Comparison of ENCODE assay signal across 8 cellular contexts in genomic region chrX:101051153-101051548, GRCh38. TPM values are rescaled to one million over a fixed set of nuclear protein-coding genes. Genes with fewer than 3 reads are reported as not detected.
DNase-seq lines count a peak whose midpoint lies in the region; ATAC-seq, FAIRE-seq and TF ChIP-seq lines count a peak whose summit lies in the region.

No MANE protein-coding gene starts in this region.

- TF ChIP-seq POLR2A in A549 (IDR thresholded peaks at IDR 0.05; ENCODE audit: low read length) (no peak; the same call in 1 of the 2 replicates), GM18505 (IDR thresholded peaks at IDR 0.05; ENCODE audit: borderline replicate concordance, extremely low read depth, insufficient read depth, insufficient read length) (no peak)

- ATAC-seq in A549 (peak; percentile 7; a peak in 3 of 6 replicates), GM21360 (IDR thresholded peaks at IDR 0.05; ENCODE audit: unreplicated experiment) (peak; percentile 17), Panc1 (0 out of 2 replicates have a peak, but pooled peaks have one; percentile 0), GM18505 (IDR thresholded peaks at IDR 0.05; ENCODE audit: unreplicated experiment) (no peak)

- 4% methylated on average over 4 of the region's 5 CpGs for WGBS in A549 (ENCODE audit: missing lambda C conversion rate)

- POLR2A ChIA-PET in A549 (lab: Yijun Ruan, JAX): interaction anchor here (0.7 to 0.9 kb wide), 2 partner anchors 47 to 415 kb away, joined by 4 read pairs; partner anchors contain the start of gene CENPI
- POLR2A ChIA-PET in Panc1 (lab: Charles Lee): no interaction called here

- no peaks in the 10 kb centered on the region for H3K9me3 ChIP-seq in A549
- H3K9me3 ChIP-seq in Panc1 (ENCODE audit: control insufficient read depth, insufficient read depth, low read depth, low read length): no peaks in the 10 kb centered on the region
- no peaks in the 10 kb centered on the region for H3K9me3 ChIP-seq in skeletal muscle tissue (ENCODE audit: control insufficient read depth in 3 of 3, low read length in 3 of 3)

- no peaks in the 10 kb centered on the region for H3K4me1 ChIP-seq in A549
- peaks cover 9% of the 10 kb centered on the region; the same call in 1 of the 2 replicates for H3K4me1 ChIP-seq in Panc1 (ENCODE audit: control insufficient read depth, insufficient read depth, low read length)
- peaks cover 0 to 3% (median 0%) of the 10 kb centered on the region in 3 donors for H3K4me1 ChIP-seq in skeletal muscle tissue (ENCODE audit: control insufficient read depth in 3 of 3, insufficient read depth in 3 of 3, low read length in 3 of 3)

- peak overlapping the region; percentile 77 for H3K4me2 ChIP-seq in A549

- TF ChIP-seq CTCF in A549 (IDR thresholded peaks at IDR 0.05) (no peak), Panc1 (IDR thresholded peaks at IDR 0.05) (no peak), fibroblast of pulmonary artery (IDR thresholded peaks at IDR 0.05; ENCODE audit: low read length, missing control alignments) (no peak)

- H3K4me3 ChIP-seq in A549 (peak overlapping the region; percentile 80), Panc1 (ENCODE audit: low read depth in 2 of 2, low read length in 2 of 2) (peak overlapping the region; percentile 82 to 94), fibroblast of pulmonary artery (replicated peaks; ENCODE audit: low read depth, low read length) (peak overlapping the region; percentile 66), skeletal muscle tissue (ENCODE audit: low read length in 3 of 3) (peak overlapping the region; percentile 81 to 84 (median 82))

- TF ChIP-seq RAD21 in A549 (conservative IDR thresholded peaks at IDR 0.05 in 1 of 2, IDR thresholded peaks at IDR 0.05 in 1 of 2): no peak

- peak overlapping the region; percentile 93 to 95 for H3K27ac ChIP-seq in A549
- peak overlapping the region; percentile 97 for H3K27ac ChIP-seq in Panc1 (ENCODE audit: low read length)
- peak overlapping the region; percentile 85 for H3K27ac ChIP-seq in skeletal muscle tissue (ENCODE audit: low read depth, low read length)

- H3K27me3 ChIP-seq in Panc1 (ENCODE audit: control insufficient read depth, insufficient read depth, low read length) (no peaks in the 10 kb centered on the region), skeletal muscle tissue (ENCODE audit: control insufficient read depth in 3 of 3, insufficient read depth in 3 of 3, low read length in 3 of 3) (no peaks in the 10 kb centered on the region)

- no TSS peak for BruUV-seq in Panc1 (replicated peaks; lab: Mats Ljungman, UMichigan)

- DNase-seq in A549 (ENCODE audit: low read depth in 1 of 2, low spot score in 1 of 2) (no peak), Panc1 (ENCODE audit: low read depth, low spot score) (no peak), fibroblast of pulmonary artery (ENCODE audit: low read depth) (no peak), 8988T (no peak), NCI-H2081 treated with DMSO at 0.1 percent for 48 hours (lab: John Stamatoyannopoulos, UW) (no peak)

- intact Hi-C loops in Panc1 (cut with micrococcal nuclease; ENCODE audit: unreplicated experiment): no loop called here

- H3K36me3 ChIP-seq in Panc1 (ENCODE audit: control insufficient read depth, insufficient read depth, low read length) (no peaks in the 10 kb centered on the region), skeletal muscle tissue (ENCODE audit: control insufficient read depth in 3 of 3, insufficient read depth in 3 of 3, low read length in 3 of 3) (no peaks in the 10 kb centered on the region)

- no peak for FAIRE-seq in A549 (lab: Jason Lieb, UNC)

- no peak for TF ChIP-seq EP300 in A549 (IDR thresholded peaks at IDR 0.05)

- H3K9ac ChIP-seq in skeletal muscle tissue (ENCODE audit: low read depth in 1 of 3, low read length in 3 of 3): peak overlapping the region; percentile 78 to 90 (median 86)

- CTCF ChIA-PET in A549 (lab: Yijun Ruan, JAX) (no interaction called here), Panc1 (lab: Charles Lee) (no interaction called here)

- in situ Hi-C loops in Panc1 (cut with HindIII; ENCODE audit: low pct_unique_long_range_greater_than_20kb, low sequenced_read_pairs): no loop called here

TF ChIP-seq in A549, 52 proteins besides CTCF, POLR2A, EP300 and RAD21:
- TF ChIP-seq HMGXB4 (CRISPR knock-in tag; IDR thresholded peaks at IDR 0.05; ENCODE audit: borderline replicate concordance): no peak

RNA-seq across cellular contexts. Expression of gene TRMT2B, which starts 0.8 kb away (rescaled TPM):
- 29.1 and 30.9 TPM in 2 replicates for polyA plus RNA-seq in A549 (2011; rRNA removed)
- polyA plus RNA-seq in A549 (2012; cell fraction: cytosol; rRNA removed): 11.2 and 13.8 TPM in 2 replicates
- polyA plus RNA-seq in A549 (2012; cell fraction: nucleus; rRNA removed): 9.1 and 15.4 TPM in 2 replicates
- polyA plus RNA-seq in A549 (2017; fragmentation: RNase III; extraction: RNeasy Plus Mini Kit Qiagen cat#74134 plus additional on column Dnase treatment): 14.2 to 15.0 TPM (median 14.3 TPM) in 3 replicates
- 26.8 and 31.7 TPM in 2 replicates for polyA minus RNA-seq in A549 (2011; rRNA and poly(A)+ RNA removed)
- 39.7 TPM for total RNA-seq in Panc1 (2021; ENCODE audit: unreplicated experiment)
- polyA plus RNA-seq in Panc1 (2012; ENCODE audit: insufficient read length): 15.8 TPM
- 13.0 TPM for total RNA-seq in skeletal muscle tissue

RNA-seq across cellular contexts. Expression of gene TMEM35A, which starts 27.5 kb away (rescaled TPM):
- polyA plus RNA-seq in A549 (2011; rRNA removed): 0.05 TPM in 1 of 2 replicates, not detected in the other
- polyA plus RNA-seq in A549 (2012; cell fraction: cytosol; rRNA removed): 0.01 TPM in 1 of 2 replicates, not detected in the other
- polyA plus RNA-seq in A549 (2012; cell fraction: nucleus; rRNA removed): not detected in 2 replicates
- polyA plus RNA-seq in A549 (2017; fragmentation: RNase III; extraction: RNeasy Plus Mini Kit Qiagen cat#74134 plus additional on column Dnase treatment): not detected in 3 replicates
- not detected in 2 replicates for polyA minus RNA-seq in A549 (2011; rRNA and poly(A)+ RNA removed)
- total RNA-seq in Panc1 (2021; ENCODE audit: unreplicated experiment): not detected
- polyA plus RNA-seq in Panc1 (2012; ENCODE audit: insufficient read length): not detected
- 1.6 TPM for total RNA-seq in skeletal muscle tissue

RNA-seq across cellular contexts. Expression of gene CENPI, which starts 46.9 kb away (rescaled TPM):
- 20.7 and 20.9 TPM in 2 replicates for polyA plus RNA-seq in A549 (2011; rRNA removed)
- 6.4 and 7.8 TPM in 2 replicates for polyA plus RNA-seq in A549 (2012; cell fraction: cytosol; rRNA removed)
- polyA plus RNA-seq in A549 (2012; cell fraction: nucleus; rRNA removed): 6.0 and 9.9 TPM in 2 replicates
- 17.7 to 19.5 TPM (median 18.4 TPM) in 3 replicates for polyA plus RNA-seq in A549 (2017; fragmentation: RNase III; extraction: RNeasy Plus Mini Kit Qiagen cat#74134 plus additional on column Dnase treatment)
- polyA minus RNA-seq in A549 (2011; rRNA and poly(A)+ RNA removed): 19.0 and 20.5 TPM in 2 replicates
- total RNA-seq in Panc1 (2021; ENCODE audit: unreplicated experiment): 36.9 TPM
- polyA plus RNA-seq in Panc1 (2012; ENCODE audit: insufficient read length): 8.6 TPM
- 8.4 TPM for total RNA-seq in skeletal muscle tissue
